Comparison of ENCODE assay signal across 9 cellular contexts in the genomic region with DNA sequence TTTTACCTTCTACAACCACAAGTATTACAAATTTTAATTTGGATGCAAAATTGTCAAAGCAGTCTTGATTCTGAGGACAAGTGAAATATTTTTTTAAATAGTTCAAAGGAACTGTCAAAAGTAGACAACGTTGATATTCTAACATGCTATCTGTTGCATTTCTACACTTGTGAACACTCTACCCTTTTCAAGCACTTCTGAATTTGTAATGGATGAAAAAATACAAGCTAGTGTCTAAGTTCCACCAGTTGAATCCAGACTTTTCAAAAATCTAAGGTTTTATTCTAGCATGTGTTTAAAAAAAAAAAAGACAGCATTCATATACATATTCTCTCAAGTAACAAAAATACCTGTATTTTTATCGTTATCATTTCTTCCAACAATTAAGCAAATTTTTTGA. TPM values are rescaled to one million over a fixed set of nuclear protein-coding genes. Genes with fewer than 3 reads are reported as not detected.
DNase-seq lines count a peak whose midpoint lies in the region; ATAC-seq and FAIRE-seq lines count a peak whose summit lies in the region.
"Had no signal": no experiment of that assay in that cellular context is flagged by ENCODE, and none has a peak within 500 bp of the region (broad histone marks: within the 10 kb centered on the region; RNA-seq: fewer than 3 reads in every experiment).

No MANE protein-coding gene starts in this region.

- no peak for ATAC-seq in activated T-cell treated with anti-CD3 and anti-CD28 coated beads, Interleukin-2, amount 50 U/mL, for 4 hours
- ATAC-seq in HG03108 (IDR thresholded peaks at IDR 0.05; ENCODE audit: unreplicated experiment) (no peak), GM18520 (IDR thresholded peaks at IDR 0.05; ENCODE audit: unreplicated experiment) (no peak)
- ATAC-seq: activated naive CD4-positive, alpha-beta T cell treated with anti-CD3 and anti-CD28 coated beads, Interleukin-2, amount 50 U/mL, for 72 hours had no signal

- H3K27ac Mint-ChIP-seq in activated T-helper 1 cell treated with anti-CD3 and anti-CD28 coated beads, Interleukin-12 subunit alpha, Interleukin-12 subunit beta, Interleukin-2, Interleukin-4 antibody, amounts not matched to agents 30 ng/mL and 10 ng/mL and 1 ng/mL, durations not matched to agents 14 hours and 24 hours and 36 hours, result peak overlapping the region; percentile 96

- no peaks in the 10 kb centered on the region for H3K9me3 Mint-ChIP-seq in activated T-cell treated with anti-CD3 and anti-CD28 coated beads, Interleukin-2, amount 50 U/mL, for 4 hours
- no peaks in the 10 kb centered on the region for H3K9me3 Mint-ChIP-seq in activated T-helper 1 cell treated with anti-CD3 and anti-CD28 coated beads, Interleukin-12 subunit alpha, Interleukin-12 subunit beta, Interleukin-2, Interleukin-4 antibody, amounts not matched to agents 30 ng/mL and 10 ng/mL and 1 ng/mL, durations not matched to agents 14 hours and 24 hours and 36 hours
- H3K9me3 Mint-ChIP-seq: activated naive CD4-positive, alpha-beta T cell treated with anti-CD3 and anti-CD28 coated beads, Interleukin-2, amount 50 U/mL, for 72 hours had no signal

- peaks cover 0 to 3% (median 0%) of the 10 kb centered on the region in 5 donors for H3K36me3 ChIP-seq in subcutaneous abdominal adipose tissue (ENCODE audit: control insufficient read depth in 5 of 5, insufficient read depth in 5 of 5, low read length in 5 of 5)

- peaks cover 0 to 4% (median 0%) of the 10 kb centered on the region in 5 donors for H3K27me3 ChIP-seq in subcutaneous abdominal adipose tissue (ENCODE audit: control insufficient read depth in 5 of 5, insufficient read depth in 4 of 5, low read length in 5 of 5)

- H3K9ac ChIP-seq in subcutaneous abdominal adipose tissue (ENCODE audit: low read length in 5 of 5), result peak overlapping the region in 3 of 5 donors; percentile 62 to 100 (median 95)

- peak overlapping the region; percentile 100 for H3K4me3 Mint-ChIP-seq in activated T-cell treated with anti-CD3 and anti-CD28 coated beads, Interleukin-2, amount 50 U/mL, for 4 hours
- H3K4me3 Mint-ChIP-seq in activated T-helper 1 cell treated with anti-CD3 and anti-CD28 coated beads, Interleukin-12 subunit alpha, Interleukin-12 subunit beta, Interleukin-2, Interleukin-4 antibody, amounts not matched to agents 30 ng/mL and 10 ng/mL and 1 ng/mL, durations not matched to agents 14 hours and 24 hours and 36 hours, result peak overlapping the region; percentile 98

- H3K4me1 ChIP-seq in subcutaneous abdominal adipose tissue (ENCODE audit: control insufficient read depth in 5 of 5, insufficient read depth in 5 of 5, low read length in 5 of 5), result peaks cover 5 to 42% (median 38%) of the 10 kb centered on the region in 5 donors

- no peaks in the 10 kb centered on the region for H3K27me3 Mint-ChIP-seq in activated T-cell treated with anti-CD3 and anti-CD28 coated beads, Interleukin-2, amount 50 U/mL, for 4 hours (ENCODE audit: low read depth)
- no peaks in the 10 kb centered on the region for H3K27me3 Mint-ChIP-seq in activated T-helper 1 cell treated with anti-CD3 and anti-CD28 coated beads, Interleukin-12 subunit alpha, Interleukin-12 subunit beta, Interleukin-2, Interleukin-4 antibody, amounts not matched to agents 30 ng/mL and 10 ng/mL and 1 ng/mL, durations not matched to agents 14 hours and 24 hours and 36 hours (ENCODE audit: insufficient read depth)

- peak overlapping the region in 4 of 5 donors; percentile 11 to 95 (median 91) for H3K4me3 ChIP-seq in subcutaneous abdominal adipose tissue (ENCODE audit: low read depth in 1 of 5, low read length in 5 of 5)

- no peak for DNase-seq in activated T-cell treated with anti-CD3 and anti-CD28 coated beads, Interleukin-2, amount 50 U/mL, for 4 hours
- DNase-seq in activated T-cell treated with anti-CD3 and anti-CD28 coated beads for 4 hours, result no peak
- DNase-seq in activated T-helper 1 cell treated with anti-CD3 and anti-CD28 coated beads, Interleukin-12 subunit alpha, Interleukin-12 subunit beta, Interleukin-2, Interleukin-4 antibody, amounts not matched to agents 30 ng/mL and 10 ng/mL and 1 ng/mL, durations not matched to agents 14 hours and 24 hours and 36 hours (ENCODE audit: low spot score), result no peak
- DNase-seq in activated gamma-delta T cell (lab: John Stamatoyannopoulos, UW), result no peak

- intact Hi-C loops in activated T-helper 1 cell treated with anti-CD3 and anti-CD28 coated beads, Interleukin-12 subunit alpha, Interleukin-12 subunit beta, Interleukin-2, Interleukin-4 antibody, amounts not matched to agents 30 ng/mL and 10 ng/mL and 1 ng/mL, durations not matched to agents 14 hours and 24 hours and 36 hours (cut with micrococcal nuclease), result loop anchor here (1.0 to 5.0 kb wide), 3 partner anchors 9 to 371 kb away; no protein-coding TSS in a partner anchor

- no peaks in the 10 kb centered on the region for H3K9me3 ChIP-seq in subcutaneous abdominal adipose tissue (ENCODE audit: control insufficient read depth in 5 of 5, low read length in 5 of 5)

- peaks cover 27% of the 10 kb centered on the region for H3K36me3 Mint-ChIP-seq in activated T-cell treated with anti-CD3 and anti-CD28 coated beads, Interleukin-2, amount 50 U/mL, for 4 hours (ENCODE audit: insufficient read depth)
- H3K36me3 Mint-ChIP-seq in activated T-helper 1 cell treated with anti-CD3 and anti-CD28 coated beads, Interleukin-12 subunit alpha, Interleukin-12 subunit beta, Interleukin-2, Interleukin-4 antibody, amounts not matched to agents 30 ng/mL and 10 ng/mL and 1 ng/mL, durations not matched to agents 14 hours and 24 hours and 36 hours (ENCODE audit: low read depth), result peaks cover 27% of the 10 kb centered on the region

- H3K4me1 Mint-ChIP-seq in activated T-cell treated with anti-CD3 and anti-CD28 coated beads, Interleukin-2, amount 50 U/mL, for 4 hours (ENCODE audit: low read depth), result peaks cover 45% of the 10 kb centered on the region
- peaks cover 44% of the 10 kb centered on the region for H3K4me1 Mint-ChIP-seq in activated T-helper 1 cell treated with anti-CD3 and anti-CD28 coated beads, Interleukin-12 subunit alpha, Interleukin-12 subunit beta, Interleukin-2, Interleukin-4 antibody, amounts not matched to agents 30 ng/mL and 10 ng/mL and 1 ng/mL, durations not matched to agents 14 hours and 24 hours and 36 hours (ENCODE audit: low read depth)

- peak; percentile 53 for FAIRE-seq in islet of Langerhans (lab: Jason Lieb, UNC)

- H3K27ac ChIP-seq in subcutaneous abdominal adipose tissue (ENCODE audit: low read depth, low read length), result peak overlapping the region; percentile 95

RNA-seq across cellular contexts. Expression of a gene that starts 2.1 kb away (rescaled TPM):
- total RNA-seq in activated T-cell treated with anti-CD3 and anti-CD28 coated beads, Interleukin-2, amount 50 U/mL, for 4 hours, result 10 to 100 TPM; 26.9 to 41.5 (median 36.4) TPM
- 58.7 and 66.6 TPM in 2 replicates for total RNA-seq in activated T-helper 1 cell treated with anti-CD3 and anti-CD28 coated beads, Interleukin-12 subunit alpha, Interleukin-12 subunit beta, Interleukin-2, Interleukin-4 antibody, amounts not matched to agents 30 ng/mL and 10 ng/mL and 1 ng/mL, durations not matched to agents 14 hours and 24 hours and 36 hours

RNA-seq across cellular contexts. Expression of a gene that starts 2.5 kb away (rescaled TPM):
- total RNA-seq in activated T-cell treated with anti-CD3 and anti-CD28 coated beads, Interleukin-2, amount 50 U/mL, for 4 hours, result 10 to 100 TPM; 20.9 to 21.9 (median 21.5) TPM
- total RNA-seq in activated T-helper 1 cell treated with anti-CD3 and anti-CD28 coated beads, Interleukin-12 subunit alpha, Interleukin-12 subunit beta, Interleukin-2, Interleukin-4 antibody, amounts not matched to agents 30 ng/mL and 10 ng/mL and 1 ng/mL, durations not matched to agents 14 hours and 24 hours and 36 hours, result 28.8 and 29.8 TPM in 2 replicates

RNA-seq across cellular contexts. Expression of a gene that starts 41.4 kb away (rescaled TPM):
- 10 to 100 TPM; 20.4 to 24.7 (median 23.9) TPM for total RNA-seq in activated T-cell treated with anti-CD3 and anti-CD28 coated beads, Interleukin-2, amount 50 U/mL, for 4 hours
- 29.0 and 29.2 TPM in 2 replicates for total RNA-seq in activated T-helper 1 cell treated with anti-CD3 and anti-CD28 coated beads, Interleukin-12 subunit alpha, Interleukin-12 subunit beta, Interleukin-2, Interleukin-4 antibody, amounts not matched to agents 30 ng/mL and 10 ng/mL and 1 ng/mL, durations not matched to agents 14 hours and 24 hours and 36 hours
